8 cellular contexts compared by ENCODE assay signal in the genomic region with DNA sequence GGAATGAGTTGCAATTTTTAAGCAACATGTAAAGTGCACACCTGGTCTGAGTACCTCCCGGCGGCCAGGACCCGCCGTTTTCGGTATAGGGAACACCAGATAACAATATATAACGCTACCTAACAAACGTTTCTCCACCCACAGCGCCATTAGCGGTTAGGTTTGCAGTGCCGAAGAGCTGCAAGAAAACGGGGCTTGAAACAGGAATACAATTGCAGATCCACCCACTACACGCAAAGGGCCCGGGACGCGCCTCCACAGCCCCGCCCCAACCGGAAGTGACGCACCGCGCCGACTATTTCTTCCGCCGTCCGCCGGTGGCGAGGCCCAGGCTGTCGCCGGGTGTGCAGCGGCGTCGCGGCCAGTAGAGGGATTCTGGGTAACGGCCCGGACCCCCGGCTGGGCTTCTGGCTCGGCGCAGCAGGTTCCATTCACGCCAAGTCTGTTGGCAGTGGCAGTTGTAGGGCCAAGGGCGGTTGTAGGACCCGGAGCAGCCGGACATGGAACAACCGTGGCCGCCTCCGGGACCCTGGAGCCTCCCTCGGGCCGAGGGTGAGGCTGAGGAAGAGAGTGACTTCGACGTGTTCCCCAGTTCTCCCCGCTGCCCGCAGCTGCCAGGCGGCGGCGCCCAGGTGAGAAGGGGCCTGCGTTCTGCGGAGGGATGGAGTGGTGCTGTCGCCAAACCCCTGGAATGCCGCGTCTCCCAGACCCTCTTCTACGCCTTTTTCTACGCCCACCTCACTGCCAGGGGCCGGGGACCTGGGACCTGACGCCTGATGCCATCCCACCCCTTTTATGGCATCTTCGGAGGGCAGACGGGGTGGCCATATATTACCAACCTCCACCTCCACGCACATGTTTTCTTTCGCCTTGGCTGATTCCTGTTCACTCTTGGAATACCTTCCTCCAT. TPM values are rescaled to one million over a fixed set of nuclear protein-coding genes. Genes with fewer than 3 reads are reported as not detected.
DNase-seq lines count a peak whose midpoint lies in the region; TF ChIP-seq lines count a peak whose summit lies in the region.

Gene CDC37L1, plus strand, starts transcription at position 302 of the 910 bp plus-strand sequence. Its CDS starts 199 bp downstream, at position 501.

- no peaks in the 10 kb centered on the region for H3K27me3 Mint-ChIP-seq in neural crest cell (ENCODE audit: low read depth)

- peak; percentile 48 for TF ChIP-seq CTCF in foreskin fibroblast (IDR thresholded peaks at IDR 0.05; ENCODE audit: low read depth, low read length)
- peak; percentile 78 for TF ChIP-seq CTCF in neural crest cell (conservative IDR thresholded peaks at IDR 0.05)

- no peaks in the 10 kb centered on the region for H3K4me1 Mint-ChIP-seq in neural crest cell

- in situ Hi-C loops in G401 (cut with HindIII; ENCODE audit: low sequenced_read_pairs): no loop called here

- H3K4me3 ChIP-seq in H7 (ENCODE audit: insufficient read depth, low read depth, low read length) (peak within 1 kb of the TSS; percentile 88), foreskin fibroblast (ENCODE audit: low read depth in 1 of 2, low read length in 2 of 2) (peak within 1 kb of the TSS; percentile 75 to 79)

- peaks cover 3% of the 10 kb centered on the region for H3K36me3 Mint-ChIP-seq in neural crest cell (ENCODE audit: low read depth)

- H3K27me3 ChIP-seq in H7 (ENCODE audit: control insufficient read depth, insufficient read depth, low read length): no peaks in the 10 kb centered on the region

- no peaks in the 10 kb centered on the region for H3K36me3 ChIP-seq in H7 (replicated peaks; ENCODE audit: control insufficient read depth, insufficient read depth, low read length)

- peak; percentile 97 for DNase-seq in G401 (ENCODE audit: low spot score)
- peak; percentile 90 for DNase-seq in H7
- peak; percentile 95 for DNase-seq in M059J (ENCODE audit: low read depth)
- DNase-seq in SHP77 (lab: John Stamatoyannopoulos, UW): peak; percentile 85
- peak; percentile 100 for DNase-seq in activated effector memory CD4-positive, alpha-beta T cell treated with anti-CD3 and anti-CD28 coated beads, Interleukin-2, amount 50 U/mL, for 16 hours
- DNase-seq in foreskin fibroblast: peak; percentile 94 to 98
- peak; percentile 97 for DNase-seq in neural crest cell (ENCODE audit: low read depth, low spot score)
- peak; percentile 93 for DNase-seq in stromal cell of bone marrow (ENCODE audit: low read depth)

- H3K4me3 Mint-ChIP-seq in neural crest cell: no peak within 1 kb of the TSS

- no peaks in the 10 kb centered on the region for H3K9me3 Mint-ChIP-seq in neural crest cell

- H3K27ac Mint-ChIP-seq in neural crest cell (ENCODE audit: unreplicated experiment): no peak within 1 kb of the TSS

RNA-seq across cellular contexts. Expression of gene CDC37L1, which starts in this region (rescaled TPM):
- total RNA-seq in G401 (2014; rRNA removed; shearing (Covaris generic)): 10.7 and 20.7 TPM in 2 replicates
- 18.8 and 20.4 TPM in 2 replicates for total RNA-seq in H7 (2014; rRNA removed; shearing (Covaris generic))
- 16.0 and 21.9 TPM in 2 replicates for total RNA-seq in M059J (2014; rRNA removed; shearing (Covaris generic))
- total RNA-seq in neural crest cell: 9.3 and 9.4 TPM in 2 replicates

Comparison
In these comparisons a context has a peak if more than half of its experiments do, and no peak if none do; other contexts are left out.
1. Peak in every context shown above with its lines: DNase-seq and H3K4me3 ChIP-seq.